13 cellular contexts compared by ENCODE assay signal in the genomic region with DNA sequence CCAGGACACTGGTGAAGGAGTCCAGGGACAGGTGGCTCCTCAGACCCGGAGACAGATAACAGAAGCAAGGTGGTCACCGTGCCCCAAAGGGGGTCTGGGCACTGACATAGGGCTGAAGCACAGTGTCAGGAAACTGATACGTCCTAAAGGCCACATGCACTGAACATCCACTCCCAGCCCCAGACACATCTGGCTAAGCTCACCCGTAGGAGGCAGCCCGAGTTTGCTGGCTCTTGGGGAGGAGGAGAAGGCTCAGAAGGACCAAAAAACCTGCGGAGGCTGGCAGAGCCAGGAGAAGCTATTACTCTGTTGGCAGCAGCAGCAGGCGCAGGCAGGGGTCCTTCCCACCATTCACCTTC. TPM values are rescaled to one million over a fixed set of nuclear protein-coding genes. Genes with fewer than 3 reads are reported as not detected.
A peak's percentile ranks its signal among the peaks of the same experiment; 100 is the strongest.
DNase-seq lines count a peak whose midpoint lies in the region; ATAC-seq and FAIRE-seq lines count a peak whose summit lies in the region.
"Had no signal": no experiment of that assay in that cellular context is flagged by ENCODE, and none has a peak within 500 bp of the region (broad histone marks: within the 10 kb centered on the region; RNA-seq: fewer than 3 reads in every experiment).

No MANE protein-coding gene starts in this region.

- peak overlapping the region; percentile 83 for H3K9ac ChIP-seq in mesendoderm (ENCODE audit: low read length)

- FAIRE-seq in urothelium cell line (lab: Jason Lieb, UNC) = no peak

- H3K27ac Mint-ChIP-seq in stimulated activated naive CD8-positive, alpha-beta T cell treated with anti-CD3 and anti-CD28 coated beads, Interleukin-15, Interleukin-2, amounts not matched to agents 100 ng/mL and 50 ng/mL, for 24 hours = no peak overlapping the region
- H3K27ac Mint-ChIP-seq in activated naive CD8-positive, alpha-beta T cell = no peak overlapping the region
- H3K27ac Mint-ChIP-seq: HFFc6 had no signal

- no peak overlapping the region for H2BK5ac ChIP-seq in mesendoderm (ENCODE audit: low read length)

- no peak overlapping the region for H4K8ac ChIP-seq in mesendoderm (ENCODE audit: low read depth, low read length)

- WGBS in mesendoderm (ENCODE audit: extremely low coverage, insufficient coverage, low lambda C conversion rate) = no CpG with 5 or more reads among the region's 7 CpGs

- H3K79me2 ChIP-seq in mesendoderm (ENCODE audit: control insufficient read depth, insufficient read depth, low read length) = no peaks in the 10 kb centered on the region

- H3K18ac ChIP-seq in mesendoderm (ENCODE audit: low read length) = no peak overlapping the region

- H2BK120ac ChIP-seq in mesendoderm (ENCODE audit: low read depth, low read length) = no peak overlapping the region

- no peaks in the 10 kb centered on the region for H3K4me1 Mint-ChIP-seq in stimulated activated naive CD8-positive, alpha-beta T cell treated with anti-CD3 and anti-CD28 coated beads, Interleukin-15, Interleukin-2, amounts not matched to agents 100 ng/mL and 50 ng/mL, for 24 hours (ENCODE audit: low read depth)
- peaks cover 9% of the 10 kb centered on the region for H3K4me1 Mint-ChIP-seq in activated naive CD8-positive, alpha-beta T cell (ENCODE audit: low read depth)

- no peak overlapping the region for H4K5ac ChIP-seq in mesendoderm (ENCODE audit: low read length)

- H3K9me3 Mint-ChIP-seq in stimulated activated naive CD8-positive, alpha-beta T cell treated with anti-CD3 and anti-CD28 coated beads, Interleukin-15, Interleukin-2, amounts not matched to agents 100 ng/mL and 50 ng/mL, for 24 hours = no peaks in the 10 kb centered on the region
- no peaks in the 10 kb centered on the region for H3K9me3 Mint-ChIP-seq in activated naive CD8-positive, alpha-beta T cell (ENCODE audit: low read depth)
- H3K9me3 Mint-ChIP-seq: HFFc6 had no signal

- H3K4me2 ChIP-seq in mesendoderm (ENCODE audit: low read length) = peak overlapping the region; percentile 57

- no peaks in the 10 kb centered on the region for H3K27me3 ChIP-seq in mesendoderm (ENCODE audit: insufficient read depth, low read length, poor library complexity)

- no peak overlapping the region for H3K4me3 ChIP-seq in mesendoderm (ENCODE audit: low read length)

- H2BK15ac ChIP-seq in mesendoderm (replicated peaks; ENCODE audit: low read depth) = no peak overlapping the region

- H3K36me3 ChIP-seq in mesendoderm (ENCODE audit: control insufficient read depth, insufficient read depth, low read length) = no peaks in the 10 kb centered on the region
- H3K36me3 ChIP-seq: gastroesophageal sphincter had no signal

- H2AK5ac ChIP-seq in mesendoderm (ENCODE audit: low read length) = no peak overlapping the region

- H3K23ac ChIP-seq in mesendoderm (ENCODE audit: low read length) = no peak overlapping the region

- ATAC-seq in stimulated activated naive CD8-positive, alpha-beta T cell treated with anti-CD3 and anti-CD28 coated beads, Interleukin-15, Interleukin-2, amounts not matched to agents 100 U/mL and 50 U/mL, for 24 hours = no peak
- ATAC-seq in HG02973 (IDR thresholded peaks at IDR 0.05; ENCODE audit: unreplicated experiment) = no peak
- no peak for ATAC-seq in left lobe of liver

- no peak overlapping the region for H3K27ac ChIP-seq in mesendoderm (ENCODE audit: low read depth, low read length)
- H3K27ac ChIP-seq: HL-60 had no signal

- H3K4me1 ChIP-seq in mesendoderm (ENCODE audit: control insufficient read depth, low read depth, low read length) = peaks cover 6% of the 10 kb centered on the region

- peak overlapping the region; percentile 62 for H3K4me3 Mint-ChIP-seq in stimulated activated naive CD8-positive, alpha-beta T cell treated with anti-CD3 and anti-CD28 coated beads, Interleukin-15, Interleukin-2, amounts not matched to agents 100 ng/mL and 50 ng/mL, for 24 hours
- H3K4me3 Mint-ChIP-seq in activated naive CD8-positive, alpha-beta T cell = peak overlapping the region; percentile 78
- H3K4me3 Mint-ChIP-seq: HFFc6 had no signal

- H3K27me3 Mint-ChIP-seq in stimulated activated naive CD8-positive, alpha-beta T cell treated with anti-CD3 and anti-CD28 coated beads, Interleukin-15, Interleukin-2, amounts not matched to agents 100 ng/mL and 50 ng/mL, for 24 hours = peaks cover 16% of the 10 kb centered on the region
- peaks cover 2% of the 10 kb centered on the region for H3K27me3 Mint-ChIP-seq in activated naive CD8-positive, alpha-beta T cell

- peak overlapping the region; percentile 91 for H3K56ac ChIP-seq in mesendoderm (ENCODE audit: low read length)

- H3K4ac ChIP-seq in mesendoderm (ENCODE audit: low read depth, low read length) = no peak overlapping the region

- no peak for DNase-seq in stimulated activated naive CD8-positive, alpha-beta T cell treated with anti-CD3 and anti-CD28 coated beads, Interleukin-15, Interleukin-2, amounts not matched to agents 100 U/mL and 50 U/mL, for 24 hours
- DNase-seq in mesendoderm (no peak), urothelium cell line (ENCODE audit: low spot score) (peak; percentile 18), NCI-H128 (lab: John Stamatoyannopoulos, UW; ENCODE audit: unreplicated experiment) (no peak), left lobe of liver (ENCODE audit: low spot score) (no peak)
- DNase-seq: activated CD4-positive, alpha-beta T cell treated with anti-CD3 and anti-CD28 coated beads, Interleukin-2, amount 50 U/mL, for 1 hour; HFFc6; NCI-H1694 had no signal

- H3K79me1 ChIP-seq in mesendoderm (ENCODE audit: low read length) = no peaks in the 10 kb centered on the region

- H3K36me3 Mint-ChIP-seq in stimulated activated naive CD8-positive, alpha-beta T cell treated with anti-CD3 and anti-CD28 coated beads, Interleukin-15, Interleukin-2, amounts not matched to agents 100 ng/mL and 50 ng/mL, for 24 hours (ENCODE audit: low read depth) = no peaks in the 10 kb centered on the region
- H3K36me3 Mint-ChIP-seq in activated naive CD8-positive, alpha-beta T cell = no peaks in the 10 kb centered on the region

RNA-seq across cellular contexts. Expression of a gene that starts 1.2 kb away (rescaled TPM):
- 4.1 TPM for polyA plus RNA-seq in mesendoderm (2013, experiment 1 of 2)
- polyA plus RNA-seq in mesendoderm (2013, experiment 2 of 2) = 3.7 TPM
- 0.50 TPM for total RNA-seq in left lobe of liver
